10 cellular contexts compared by ENCODE assay signal in genomic region chr10:12221323-12222298, GRCh38. TPM values are rescaled to one million over a fixed set of nuclear protein-coding genes. Genes with fewer than 3 reads are reported as not detected.
DNase-seq lines count a peak whose midpoint lies in the region; ATAC-seq and TF ChIP-seq lines count a peak whose summit lies in the region.
"Had no signal": no experiment of that assay in that cellular context is flagged by ENCODE, and none has a peak within 500 bp of the region (broad histone marks: within the 10 kb centered on the region; RNA-seq: fewer than 3 reads in every experiment).

No MANE protein-coding gene starts in this region.

- no peak for TF ChIP-seq CTCF in brain microvascular endothelial cell (IDR thresholded peaks at IDR 0.05; ENCODE audit: low read depth, low read length, missing control alignments)
- TF ChIP-seq CTCF in GM10266 (IDR thresholded peaks at IDR 0.05; ENCODE audit: control insufficient read depth, insufficient read depth, low read depth, missing control alignments), result no peak

- no peak for ATAC-seq in GM18907 (IDR thresholded peaks at IDR 0.05; ENCODE audit: unreplicated experiment)

- no peaks in the 10 kb centered on the region for H3K27me3 ChIP-seq in brain microvascular endothelial cell (replicated peaks)
- no peaks in the 10 kb centered on the region for H3K27me3 ChIP-seq in layer of hippocampus (ENCODE audit: control insufficient read depth, insufficient read depth, low read length)
- H3K27me3 ChIP-seq: hepatocyte had no signal

- peak; percentile 12 for DNase-seq in COLO668 (lab: John Stamatoyannopoulos, UW; ENCODE audit: unreplicated experiment)
- peak; percentile 42 for DNase-seq in HT1080 (ENCODE audit: low read depth)
- DNase-seq in brain microvascular endothelial cell, result peak; percentile 28
- no peak for DNase-seq in SKM-1 (lab: John Stamatoyannopoulos, UW; ENCODE audit: unreplicated experiment)
- DNase-seq in GM10266 (ENCODE audit: extremely low spot score), result no peak
- DNase-seq in DMS153 treated with DMSO at 0.1 percent for 48 hours (lab: John Stamatoyannopoulos, UW; ENCODE audit: unreplicated experiment), result no peak
- DNase-seq: NCI-H345 had no signal

- H3K27ac ChIP-seq in brain microvascular endothelial cell (peak overlapping the region; percentile 35), layer of hippocampus (ENCODE audit: low read depth, low read length) (peak overlapping the region; percentile 46)
- H3K27ac ChIP-seq: hepatocyte had no signal

- peaks cover 43% of the 10 kb centered on the region for H3K36me3 ChIP-seq in brain microvascular endothelial cell (replicated peaks)

- in situ Hi-C loops in brain microvascular endothelial cell (cut with HindIII; ENCODE audit: low pct_ligation_motif_present, low sequenced_read_pairs), result no loop called here

- H3K4me3 ChIP-seq in brain microvascular endothelial cell (ENCODE audit: low read depth, low read length), result no peak overlapping the region
- H3K4me3 ChIP-seq: hepatocyte had no signal

RNA-seq across cellular contexts. Expression of gene CDC123, which starts 25.6 kb away (rescaled TPM):
- 356 and 469 TPM in 2 replicates for total RNA-seq in HT1080 (2014; rRNA removed; shearing (Covaris generic))
- polyA plus RNA-seq in HT1080 (2015; cell fraction: cytosol; rRNA removed), result 164 and 177 TPM in 2 replicates
- 120 and 122 TPM in 2 replicates for polyA plus RNA-seq in HT1080 (2015; cell fraction: nucleus; rRNA removed)

RNA-seq across cellular contexts. Expression of gene NUDT5, which starts 25.9 kb away (rescaled TPM):
- 139 and 144 TPM in 2 replicates for total RNA-seq in HT1080 (2014; rRNA removed; shearing (Covaris generic))
- polyA plus RNA-seq in HT1080 (2015; cell fraction: cytosol; rRNA removed), result 127 and 137 TPM in 2 replicates
- 114 and 122 TPM in 2 replicates for polyA plus RNA-seq in HT1080 (2015; cell fraction: nucleus; rRNA removed)

Comparison
In these comparisons a context has a peak if more than half of its experiments do, and no peak if none do; other contexts are left out.
1. DNase-seq: peak in COLO668 (single experiment), HT1080 (single experiment) and brain microvascular endothelial cell (single experiment); none in SKM-1 (single experiment), GM10266 (single experiment) and DMS153 treated with DMSO at 0.1 percent for 48 hours (single experiment).